ENCODE assay signal across 8 cellular contexts in the genomic region with DNA sequence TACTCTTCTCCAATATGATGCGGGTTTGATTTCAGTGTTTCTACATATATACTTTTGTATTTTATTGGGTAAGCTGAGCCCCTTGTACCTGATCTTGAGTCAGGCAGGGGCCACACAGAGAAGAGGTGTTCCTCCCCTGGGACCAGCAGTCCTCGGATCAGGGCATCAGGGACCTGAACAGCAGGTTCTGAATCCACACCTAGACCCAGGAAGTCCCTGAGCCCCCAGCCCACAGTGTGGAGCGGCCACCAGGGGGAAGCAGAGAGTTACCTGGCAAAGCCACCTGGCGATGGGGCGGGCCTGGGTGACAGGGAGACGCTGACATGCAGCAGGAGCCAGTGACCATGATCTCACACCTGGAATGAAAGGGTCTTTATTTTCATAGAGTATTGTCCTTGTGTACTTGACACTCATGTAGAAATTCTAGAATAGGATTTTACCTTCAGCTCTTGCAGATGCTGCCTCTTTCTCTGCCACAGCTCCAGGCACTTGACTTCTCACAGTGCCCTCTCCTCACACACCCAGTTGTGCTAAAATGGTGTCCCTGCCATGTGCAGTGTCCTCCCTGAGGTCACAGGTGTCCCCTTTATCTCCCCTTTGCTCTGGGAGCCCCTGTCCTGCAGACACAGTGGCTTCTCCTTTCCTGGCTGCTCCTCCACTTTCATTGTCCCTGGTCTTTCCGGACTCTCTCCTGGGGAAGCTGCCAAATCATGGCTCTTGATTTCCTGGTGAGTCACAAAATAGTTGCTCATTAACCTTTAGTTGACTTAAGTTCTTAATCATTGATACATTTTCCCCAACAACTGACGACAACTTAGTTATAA. TPM values are rescaled to one million over a fixed set of nuclear protein-coding genes. Genes with fewer than 3 reads are reported as not detected.
DNase-seq lines count a peak whose midpoint lies in the region; ATAC-seq and TF ChIP-seq lines count a peak whose summit lies in the region.

No MANE protein-coding gene starts in this region.

- H3K4me1 ChIP-seq in A673 (ENCODE audit: insufficient read depth, low read length, poor library complexity, severe bottlenecking), result no peaks in the 10 kb centered on the region
- peaks cover 27% of the 10 kb centered on the region for H3K4me1 ChIP-seq in PC-3 (ENCODE audit: insufficient read depth, low read length)

- intact Hi-C loops in A673 (cut with micrococcal nuclease; ENCODE audit: unreplicated experiment), result loop anchor here (10.0 kb wide), 1 partner anchor 238 kb away; no protein-coding TSS in a partner anchor
- intact Hi-C loops in PC-3 (cut with micrococcal nuclease), result no loop called here

- H3K79me2 ChIP-seq in PC-3 (ENCODE audit: low read length), result no peaks in the 10 kb centered on the region

- H4K20me1 ChIP-seq in PC-3 (ENCODE audit: low read length), result no peaks in the 10 kb centered on the region

- H3K27ac ChIP-seq in A673 (ENCODE audit: low read depth, low read length, poor library complexity, severe bottlenecking) (no peak overlapping the region), PC-3 (ENCODE audit: low read length) (peak overlapping the region; percentile 82)

- ATAC-seq in PC-3, result peak; percentile 72
- ATAC-seq in GM21717 (IDR thresholded peaks at IDR 0.05; ENCODE audit: unreplicated experiment), result no peak

- BruUV-seq in A673 (replicated peaks; lab: Mats Ljungman, UMichigan) (no TSS peak), PC-3 (replicated peaks; lab: Mats Ljungman, UMichigan) (no TSS peak)

- DNase-seq in A673 (ENCODE audit: low spot score) (peak; percentile 30), GM19240 (ENCODE audit: insufficient read length, low spot score) (peak; percentile 29), PC-3 (peak; percentile 83), iPS-NIHi11 (ENCODE audit: low spot score) (peak; percentile 86), hepatic stellate cell (ENCODE audit: low spot score) (no peak)
- DNase-seq in activated T-helper 9 cell treated with anti-CD3 and anti-CD28 coated beads, Interleukin-2, amount 50 U/mL, for 16 hours (ENCODE audit: low read depth), result peak; percentile 52
- peak; percentile 63 for DNase-seq in stimulated activated CD4-positive, alpha-beta T cell treated with anti-CD3 and anti-CD28 coated beads, Interleukin-4, amount 100 ng/mL, for 24 hours

- H3K9me3 ChIP-seq in A673 (ENCODE audit: low read depth, low read length, poor library complexity, severe bottlenecking), result no peaks in the 10 kb centered on the region
- no peaks in the 10 kb centered on the region for H3K9me3 ChIP-seq in PC-3 (ENCODE audit: low read length)

- H3K36me3 ChIP-seq in A673 (ENCODE audit: insufficient read depth, low read length, poor library complexity, severe bottlenecking) (no peaks in the 10 kb centered on the region), PC-3 (ENCODE audit: low read depth, low read length) (no peaks in the 10 kb centered on the region)

- H3K4me3 ChIP-seq in A673 (ENCODE audit: low read depth, low read length, poor library complexity, severe bottlenecking) (no peak overlapping the region), PC-3 (ENCODE audit: low read length) (no peak overlapping the region; the same call in 1 of the 2 replicates)

- peak overlapping the region; percentile 63 for H3K4me2 ChIP-seq in PC-3 (ENCODE audit: low read length)

- peak overlapping the region; percentile 37; the same call in 1 of the 2 replicates for H3K9ac ChIP-seq in PC-3 (ENCODE audit: low read length)

- no peaks in the 10 kb centered on the region for H3F3A ChIP-seq in PC-3 (ENCODE audit: low read length, unreplicated experiment)

- no peaks in the 10 kb centered on the region for H3K27me3 ChIP-seq in A673 (replicated peaks; ENCODE audit: insufficient read depth, low read depth, low read length, poor library complexity)
- H3K27me3 ChIP-seq in PC-3 (ENCODE audit: low read length), result no peaks in the 10 kb centered on the region

- no peaks in the 10 kb centered on the region for H3K9me2 ChIP-seq in PC-3 (replicated peaks; ENCODE audit: low read length)

- CTCF ChIA-PET in A673 (lab: Charles Lee) (no interaction called here), PC-3 (lab: Charles Lee) (no interaction called here)

- H2AFZ ChIP-seq in PC-3 (ENCODE audit: low read length), result no peak overlapping the region

- POLR2A ChIA-PET in A673 (lab: Charles Lee; ENCODE audit: low non-redundant PET) (no interaction called here), PC-3 (lab: Charles Lee; ENCODE audit: unreplicated experiment) (no interaction called here)

- peak; percentile 77 for TF ChIP-seq CTCF in A673 (conservative IDR thresholded peaks at IDR 0.05; ENCODE audit: low read depth, low read length)
- TF ChIP-seq CTCF in PC-3 (conservative IDR thresholded peaks at IDR 0.05; ENCODE audit: low read depth, low read length), result no peak

RNA-seq across cellular contexts. Expression of a gene that starts 48.5 kb away (rescaled TPM):
- total RNA-seq in A673 (2021), result not detected in 2 replicates
- not detected in 2 replicates for total RNA-seq in PC-3 (2014; rRNA removed)
